In genomic region chr7:27116019-27116411, GRCh38 we compare ENCODE assay signal across 9 cellular contexts. TPM values are rescaled to one million over a fixed set of nuclear protein-coding genes. Genes with fewer than 3 reads are reported as not detected.
DNase-seq lines count a peak whose midpoint lies in the region; ATAC-seq, FAIRE-seq and TF ChIP-seq lines count a peak whose summit lies in the region.
"Had no signal": no experiment of that assay in that cellular context is flagged by ENCODE, and none has a peak within 500 bp of the region (broad histone marks: within the 10 kb centered on the region; RNA-seq: fewer than 3 reads in every experiment).

No MANE protein-coding gene starts in this region.

- H3K9me2 ChIP-seq in neural cell (ENCODE audit: insufficient read depth, low read length): no peaks in the 10 kb centered on the region

- H3K56ac ChIP-seq in H1 (replicated peaks; ENCODE audit: insufficient read length, low read depth, low read length): no peak overlapping the region

- H3K4ac ChIP-seq in H1 (replicated peaks; ENCODE audit: insufficient read length, low read depth, low read length): no peak overlapping the region

- H3K4me3 ChIP-seq in H1 (ENCODE audit: extremely low read depth in 1 of 4, insufficient read depth in 2 of 4, low read depth in 3 of 4, low read length in 4 of 4) (no peak overlapping the region), neural cell (ENCODE audit: low read length) (no peak overlapping the region)

- DNase-seq in Calu3: no peak
- peak in 1 of 2 experiments; percentile 45 for DNase-seq in H1 (ENCODE audit: low read depth in 1 of 2, low spot score in 2 of 2)
- no peak for DNase-seq in germinal center (ENCODE audit: low spot score)
- no peak for DNase-seq in GM10266 (ENCODE audit: extremely low spot score)
- DNase-seq: EL, NCI-H2107, WERI-Rb-1 had no signal

- no peak overlapping the region for H3K27ac ChIP-seq in H1 (ENCODE audit: low read depth, low read length)
- H3K27ac ChIP-seq in neural cell (ENCODE audit: low read length): no peak overlapping the region
- H3K27ac ChIP-seq: WERI-Rb-1 had no signal

- H3K27me3 Mint-ChIP-seq in Calu3 (ENCODE audit: unreplicated experiment): no peaks in the 10 kb centered on the region

- no peak overlapping the region for H2BK15ac ChIP-seq in H1 (ENCODE audit: low read length)

- H3K27me3 ChIP-seq in H1 (replicated peaks in 1 of 4; ENCODE audit: control insufficient read depth in 3 of 4, extremely low read depth in 1 of 4, insufficient read depth in 3 of 4, low read length in 3 of 4) (peaks cover 96 to 99% (median 97%) of the 10 kb centered on the region in 4 experiments), neural cell (ENCODE audit: insufficient read depth, low read depth, low read length) (peaks cover 96% of the 10 kb centered on the region)

- no peaks in the 10 kb centered on the region for H3K9me3 ChIP-seq in H1 (ENCODE audit: insufficient read depth in 2 of 2, low read depth in 1 of 2, low read length in 1 of 2)
- no peaks in the 10 kb centered on the region for H3K9me3 ChIP-seq in neural cell (ENCODE audit: low read length)

- TF ChIP-seq EP300 in H1 (IDR thresholded peaks at IDR 0.05; ENCODE audit: borderline replicate concordance in 1 of 2, low read depth in 2 of 2, low read length in 2 of 2) (no peak), neural cell (conservative IDR thresholded peaks at IDR 0.05; ENCODE audit: poor library complexity, severe bottlenecking) (no peak)

- H3K4me1 ChIP-seq in H1 (replicated peaks in 1 of 4; ENCODE audit: control insufficient read depth in 3 of 4, insufficient read depth in 4 of 4, low read length in 3 of 4): peaks cover 0 to 6% (median 1%) of the 10 kb centered on the region in 4 experiments; a peak in 4 of 7 replicates

- H4K20me1 ChIP-seq in H1 (replicated peaks in 1 of 2; ENCODE audit: control insufficient read depth in 1 of 2, insufficient read depth in 2 of 2, low read length in 2 of 2): peaks cover 26 to 42% of the 10 kb centered on the region in 2 experiments
- no peaks in the 10 kb centered on the region for H4K20me1 ChIP-seq in neural cell (ENCODE audit: insufficient read depth)

- peak overlapping the region; percentile 78 for H3K4me3 Mint-ChIP-seq in Calu3 (ENCODE audit: low read depth, unreplicated experiment)

- no peak overlapping the region for H4K8ac ChIP-seq in H1 (ENCODE audit: extremely low read depth, insufficient read depth, low read length)

- CTCF ChIA-PET in Calu3 (lab: Charles Lee): no interaction called here
- CTCF ChIA-PET in H1 (lab: Charles Lee; ENCODE audit: partially characterized antibody): interaction anchor here (0.7 to 4.8 kb wide), 8 partner anchors 10 to 66 kb away, joined by 3 to 33 read pairs (median 4); partner anchors contain the start of gene HOXA5

- TF ChIP-seq CTCF in Calu3 (IDR thresholded peaks at IDR 0.05; ENCODE audit: unreplicated experiment) (no peak), H1 (IDR thresholded peaks at IDR 0.05; ENCODE audit: control extremely low read depth in 1 of 3, insufficient read depth in 1 of 3, low read depth in 1 of 3, low read length in 3 of 3) (no peak), neural cell (IDR thresholded peaks at IDR 0.05; ENCODE audit: poor library complexity, severe bottlenecking) (no peak), GM10266 (IDR thresholded peaks at IDR 0.05; ENCODE audit: control insufficient read depth, insufficient read depth, low read depth, missing control alignments) (no peak)

- H3K9me3 Mint-ChIP-seq in Calu3 (ENCODE audit: low read depth, unreplicated experiment): no peaks in the 10 kb centered on the region

- POLR2A ChIA-PET in H1 (lab: Charles Lee; ENCODE audit: partially characterized antibody): no interaction called here

- no peak for TF ChIP-seq POLR2A in H1 (IDR thresholded peaks at IDR 0.05; ENCODE audit: control extremely low read depth in 1 of 2, low read depth in 2 of 2, low read length in 2 of 2)

- no peak overlapping the region for H3K23ac ChIP-seq in H1 (ENCODE audit: insufficient read length)

- no peak overlapping the region for H3K14ac ChIP-seq in H1 (ENCODE audit: insufficient read length)

- peaks cover 0 to 2% (median 0%) of the 10 kb centered on the region in 4 experiments; a peak in 2 of 8 replicates for H3K36me3 ChIP-seq in H1 (ENCODE audit: control insufficient read depth in 2 of 4, insufficient read depth in 4 of 4, low read length in 3 of 4)
- no peaks in the 10 kb centered on the region for H3K36me3 ChIP-seq in neural cell (ENCODE audit: insufficient read depth, low read length)
- H3K36me3 ChIP-seq: WERI-Rb-1 had no signal

- no peak overlapping the region for H2BK120ac ChIP-seq in H1 (replicated peaks; ENCODE audit: low read depth, low read length)

- H3K79me2 ChIP-seq in H1 (ENCODE audit: control insufficient read depth in 1 of 2, insufficient read depth in 2 of 2, low read length in 2 of 2) (no peaks in the 10 kb centered on the region), neural cell (replicated peaks; ENCODE audit: insufficient read depth, low read length) (no peaks in the 10 kb centered on the region)

- no peak overlapping the region for H4K91ac ChIP-seq in H1 (replicated peaks; ENCODE audit: insufficient read length, low read length)

- peak overlapping the region; percentile 3 for H3K27ac Mint-ChIP-seq in Calu3 (ENCODE audit: unreplicated experiment)

- no peak overlapping the region for H2AFZ ChIP-seq in H1 (ENCODE audit: low read length)
- no peak overlapping the region for H2AFZ ChIP-seq in neural cell (ENCODE audit: low read depth, low read length)

- no peak overlapping the region; the same call in 1 of the 2 replicates for H3K18ac ChIP-seq in H1 (ENCODE audit: extremely low read depth, low read length)

- no peak overlapping the region for H2AK5ac ChIP-seq in H1 (ENCODE audit: low read depth, low read length)

- peaks cover 64% of the 10 kb centered on the region for H3K4me1 Mint-ChIP-seq in Calu3 (ENCODE audit: low read depth, unreplicated experiment)

- H3K79me1 ChIP-seq in H1 (ENCODE audit: low read depth, low read length): no peaks in the 10 kb centered on the region

- 0 out of 2 replicates have a peak overlapping the region, but pooled peaks have one; percentile 42 for H2BK12ac ChIP-seq in H1 (ENCODE audit: low read depth, low read length)

- no peaks in the 10 kb centered on the region for H3F3A ChIP-seq in neural cell (ENCODE audit: insufficient read depth, low read length, poor library complexity, severe bottlenecking)

- no peaks in the 10 kb centered on the region; the same call in 1 of the 2 replicates for H3K23me2 ChIP-seq in H1 (ENCODE audit: low read depth, low read length)

- no peak overlapping the region for H4K5ac ChIP-seq in H1 (ENCODE audit: insufficient read length, low read depth, low read length)

- no peak overlapping the region; a peak in 1 of 4 replicates for H3K4me2 ChIP-seq in H1 (ENCODE audit: insufficient read depth in 1 of 2, low read depth in 2 of 2, low read length in 2 of 2)
- H3K4me2 ChIP-seq in neural cell (ENCODE audit: low read length): no peak overlapping the region

- ATAC-seq in HG03280 (IDR thresholded peaks at IDR 0.05; ENCODE audit: unreplicated experiment): no peak

- no peak overlapping the region for H2BK5ac ChIP-seq in H1 (ENCODE audit: low read depth, low read length)

- intact Hi-C loops in Calu3 (cut with micrococcal nuclease; ENCODE audit: unreplicated experiment): no loop called here

- WGBS in H1 (ENCODE audit: extremely low coverage in 1 of 2, insufficient coverage in 1 of 2, insufficient read length in 1 of 2, insufficient replicate concordance in 2 of 2, low coverage in 1 of 2, low lambda C conversion rate in 2 of 2, missing lambda C conversion rate in 1 of 2), 2 experiments: 21% methylated on average over 13 of the region's 13 CpGs; no CpG with 5 or more reads in 1 of the 2 experiments

- no peak overlapping the region for H3K9ac ChIP-seq in H1 (replicated peaks in 1 of 4; ENCODE audit: extremely low read depth in 1 of 4, low read depth in 3 of 4, low read length in 3 of 4)
- no peak overlapping the region for H3K9ac ChIP-seq in neural cell (ENCODE audit: low read length)

- TSS peak; percentile 43 for BruUV-seq in Calu3 (replicated peaks; lab: Mats Ljungman, UMichigan)

- H2BK20ac ChIP-seq in H1 (ENCODE audit: low read length): no peak overlapping the region

- H3K36me3 Mint-ChIP-seq in Calu3 (ENCODE audit: insufficient read depth, unreplicated experiment): peaks cover 56% of the 10 kb centered on the region

- FAIRE-seq in H1 (lab: Jason Lieb, UNC): no peak

- TF ChIP-seq RAD21 in H1 (IDR thresholded peaks at IDR 0.05 in 1 of 2, conservative IDR thresholded peaks at IDR 0.05 in 1 of 2; ENCODE audit: low read depth in 2 of 2, low read length in 2 of 2) (no peak), neural cell (conservative IDR thresholded peaks at IDR 0.05) (no peak)

RNA-seq across cellular contexts. Expression of gene HOXA2, which starts 13.5 kb away (rescaled TPM):
- total RNA-seq in Calu3 (2022): 1.9 and 3.2 TPM in 2 replicates
- not detected in 2 replicates for total RNA-seq in H1 (2021; fragmentation: NEBNext Ultra II Directional; extraction: Animal tissue kit (Norgen Biotek cat#: 25700))
- not detected in 2 replicates for polyA plus RNA-seq in H1 (2011; rRNA removed)
- not detected for polyA plus RNA-seq in H1 (2011; cell fraction: cytosol; rRNA removed)
- not detected for polyA plus RNA-seq in H1 (2011; cell fraction: nucleus; rRNA removed)
- polyA plus RNA-seq in H1 (2012, experiment 1 of 2): not detected in 4 replicates
- polyA plus RNA-seq in H1 (2012, experiment 2 of 2): not detected
- not detected for polyA plus RNA-seq in H1 (2013, experiment 1 of 2)
- not detected for polyA plus RNA-seq in H1 (2013, experiment 2 of 2)
- polyA minus RNA-seq in H1 (2011; rRNA and poly(A)+ RNA removed): not detected in 2 replicates
- polyA minus RNA-seq in H1 (2011; cell fraction: cytosol; rRNA and poly(A)+ RNA removed): not detected
- not detected for polyA minus RNA-seq in H1 (2011; cell fraction: nucleus; rRNA and poly(A)+ RNA removed)
- not detected in 2 replicates for polyA plus RNA-seq in neural cell
- not detected in 2 replicates for polyA minus RNA-seq in neural cell

RNA-seq across cellular contexts. Expression of gene HOXA4, which starts 14.5 kb away (rescaled TPM):
- 1.0 and 1.2 TPM in 2 replicates for total RNA-seq in Calu3 (2022)
- total RNA-seq in H1 (2021; fragmentation: NEBNext Ultra II Directional; extraction: Animal tissue kit (Norgen Biotek cat#: 25700)): not detected in 2 replicates
- not detected in 2 replicates for polyA plus RNA-seq in H1 (2011; rRNA removed)
- polyA plus RNA-seq in H1 (2011; cell fraction: cytosol; rRNA removed): not detected
- polyA plus RNA-seq in H1 (2011; cell fraction: nucleus; rRNA removed): not detected
- not detected in 4 replicates for polyA plus RNA-seq in H1 (2012, experiment 1 of 2)
- polyA plus RNA-seq in H1 (2012, experiment 2 of 2): not detected
- not detected for polyA plus RNA-seq in H1 (2013, experiment 1 of 2)
- not detected for polyA plus RNA-seq in H1 (2013, experiment 2 of 2)
- not detected in 2 replicates for polyA minus RNA-seq in H1 (2011; rRNA and poly(A)+ RNA removed)
- polyA minus RNA-seq in H1 (2011; cell fraction: cytosol; rRNA and poly(A)+ RNA removed): not detected
- polyA minus RNA-seq in H1 (2011; cell fraction: nucleus; rRNA and poly(A)+ RNA removed): not detected
- not detected in 2 replicates for polyA plus RNA-seq in neural cell
- not detected in 2 replicates for polyA minus RNA-seq in neural cell

RNA-seq across cellular contexts. Expression of gene HOXA1, which starts 20.2 kb away (rescaled TPM):
- 0.24 and 0.44 TPM in 2 replicates for total RNA-seq in Calu3 (2022)
- total RNA-seq in H1 (2021; fragmentation: NEBNext Ultra II Directional; extraction: Animal tissue kit (Norgen Biotek cat#: 25700)): not detected in 2 replicates
- polyA plus RNA-seq in H1 (2011; rRNA removed) (not detected in 2 replicates), neural cell (not detected in 2 replicates)
- polyA plus RNA-seq in H1 (2011; cell fraction: cytosol; rRNA removed): not detected
- polyA plus RNA-seq in H1 (2011; cell fraction: nucleus; rRNA removed): not detected
- not detected in 4 replicates for polyA plus RNA-seq in H1 (2012, experiment 1 of 2)
- not detected for polyA plus RNA-seq in H1 (2012, experiment 2 of 2)
- polyA plus RNA-seq in H1 (2013, experiment 1 of 2): not detected
- polyA plus RNA-seq in H1 (2013, experiment 2 of 2): 0.06 TPM
- polyA minus RNA-seq in H1 (2011; rRNA and poly(A)+ RNA removed): not detected in 2 replicates
- not detected for polyA minus RNA-seq in H1 (2011; cell fraction: cytosol; rRNA and poly(A)+ RNA removed)
- not detected for polyA minus RNA-seq in H1 (2011; cell fraction: nucleus; rRNA and poly(A)+ RNA removed)
- not detected in 2 replicates for polyA minus RNA-seq in neural cell

RNA-seq across cellular contexts. Expression of gene HOXA5, which starts 27.5 kb away (rescaled TPM):
- 8.3 and 10.6 TPM in 2 replicates for total RNA-seq in Calu3 (2022)
- total RNA-seq in H1 (2021; fragmentation: NEBNext Ultra II Directional; extraction: Animal tissue kit (Norgen Biotek cat#: 25700)): not detected in 2 replicates
- polyA plus RNA-seq in H1 (2011; rRNA removed) (not detected in 2 replicates), neural cell (not detected in 2 replicates)
- not detected for polyA plus RNA-seq in H1 (2011; cell fraction: cytosol; rRNA removed)
- polyA plus RNA-seq in H1 (2011; cell fraction: nucleus; rRNA removed): not detected
- polyA plus RNA-seq in H1 (2012, experiment 1 of 2): not detected in 4 replicates
- not detected for polyA plus RNA-seq in H1 (2012, experiment 2 of 2)
- not detected for polyA plus RNA-seq in H1 (2013, experiment 1 of 2)
- not detected for polyA plus RNA-seq in H1 (2013, experiment 2 of 2)
- not detected in 2 replicates for polyA minus RNA-seq in H1 (2011; rRNA and poly(A)+ RNA removed)
- not detected for polyA minus RNA-seq in H1 (2011; cell fraction: cytosol; rRNA and poly(A)+ RNA removed)
- not detected for polyA minus RNA-seq in H1 (2011; cell fraction: nucleus; rRNA and poly(A)+ RNA removed)
- not detected in 2 replicates for polyA minus RNA-seq in neural cell

RNA-seq across cellular contexts. Expression of gene HOXA6, which starts 31.6 kb away (rescaled TPM):
- total RNA-seq in Calu3 (2022): 11.4 and 12.4 TPM in 2 replicates
- not detected in 2 replicates for total RNA-seq in H1 (2021; fragmentation: NEBNext Ultra II Directional; extraction: Animal tissue kit (Norgen Biotek cat#: 25700))
- not detected in 2 replicates for polyA plus RNA-seq in H1 (2011; rRNA removed)
- polyA plus RNA-seq in H1 (2011; cell fraction: cytosol; rRNA removed): not detected
- not detected for polyA plus RNA-seq in H1 (2011; cell fraction: nucleus; rRNA removed)
- not detected in 4 replicates for polyA plus RNA-seq in H1 (2012, experiment 1 of 2)
- polyA plus RNA-seq in H1 (2012, experiment 2 of 2): not detected
- polyA plus RNA-seq in H1 (2013, experiment 1 of 2): not detected
- not detected for polyA plus RNA-seq in H1 (2013, experiment 2 of 2)
- polyA minus RNA-seq in H1 (2011; rRNA and poly(A)+ RNA removed): not detected in 2 replicates
- polyA minus RNA-seq in H1 (2011; cell fraction: cytosol; rRNA and poly(A)+ RNA removed): not detected
- polyA minus RNA-seq in H1 (2011; cell fraction: nucleus; rRNA and poly(A)+ RNA removed): not detected
- not detected in 2 replicates for polyA plus RNA-seq in neural cell
- polyA minus RNA-seq in neural cell: not detected in 2 replicates
